Comparison of ENCODE assay signal across 23 cellular contexts in the genomic region with DNA sequence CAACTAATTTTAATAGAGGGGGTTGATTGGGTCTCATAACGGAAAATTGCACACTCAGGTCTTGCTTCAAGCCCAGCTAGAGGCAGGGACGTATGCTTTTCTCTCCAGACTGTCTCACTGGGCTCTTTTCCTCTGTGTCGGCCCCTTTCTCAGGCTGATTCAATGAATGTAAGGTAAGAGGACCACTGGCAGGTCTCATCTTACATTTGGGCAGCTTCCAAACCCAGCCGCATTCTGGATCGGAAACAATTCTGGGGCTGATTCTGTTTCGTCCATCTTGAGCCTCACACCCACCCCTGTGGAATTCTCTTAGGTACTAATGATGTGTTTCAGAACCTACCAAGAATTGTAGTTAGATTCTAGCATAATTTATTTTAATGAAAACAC. TPM values are rescaled to one million over a fixed set of nuclear protein-coding genes. Genes with fewer than 3 reads are reported as not detected.
DNase-seq lines count a peak whose midpoint lies in the region; ATAC-seq and TF ChIP-seq lines count a peak whose summit lies in the region.
"Had no signal": no experiment of that assay in that cellular context is flagged by ENCODE, and none has a peak within 500 bp of the region (broad histone marks: within the 10 kb centered on the region; RNA-seq: fewer than 3 reads in every experiment).

No MANE protein-coding gene starts in this region.

- no peaks in the 10 kb centered on the region for H3K23me2 ChIP-seq in H9 (ENCODE audit: insufficient read length, low read depth, low read length, poor library complexity, severe bottlenecking)

- no peaks in the 10 kb centered on the region for H3K79me2 ChIP-seq in H9 (ENCODE audit: insufficient read depth, low read length)

- H3K4ac ChIP-seq in H9 (ENCODE audit: low read depth, low read length) = no peak overlapping the region

- H3K27me3 Mint-ChIP-seq in H9 (ENCODE audit: low read depth) = no peaks in the 10 kb centered on the region

- no peak for TF ChIP-seq EP300 in ovary (IDR thresholded peaks at IDR 0.05)

- no peaks in the 10 kb centered on the region for H4K20me1 ChIP-seq in H9 (ENCODE audit: control insufficient read depth, insufficient read depth, insufficient read length)

- TF ChIP-seq POLR2A in right lobe of liver (IDR thresholded peaks at IDR 0.05) (no peak), ovary (IDR thresholded peaks at IDR 0.05) (no peak)

- H3K36me3 ChIP-seq in right lobe of liver (no peaks in the 10 kb centered on the region), ovary (no peaks in the 10 kb centered on the region), MG63 (no peaks in the 10 kb centered on the region)

- no peak overlapping the region for H2AK5ac ChIP-seq in H9 (ENCODE audit: insufficient read length, low read length)

- no peak overlapping the region for H3K23ac ChIP-seq in H9 (ENCODE audit: insufficient read length, low read depth, low read length)

- H2BK12ac ChIP-seq in H9 (ENCODE audit: insufficient read length, low read depth, low read length) = no peak overlapping the region

- H2BK120ac ChIP-seq in H9 (ENCODE audit: low read depth, low read length, poor library complexity, severe bottlenecking) = no peak overlapping the region

- peak overlapping the region; percentile 5 to 36 (median 23) for H3K4me3 ChIP-seq in right lobe of liver
- no peak overlapping the region for H3K4me3 ChIP-seq in ovary
- no peak overlapping the region for H3K4me3 ChIP-seq in MG63

- H3K27me3 ChIP-seq in H9 (ENCODE audit: insufficient read depth, low read length) (no peaks in the 10 kb centered on the region), right lobe of liver (no peaks in the 10 kb centered on the region), ovary (no peaks in the 10 kb centered on the region), MG63 (no peaks in the 10 kb centered on the region)

- H4K91ac ChIP-seq in H9 (ENCODE audit: insufficient read length, low read depth, low read length) = no peak overlapping the region

- no peak overlapping the region for H3T11ph ChIP-seq in H9 (ENCODE audit: low read length)

- H3K9me3 ChIP-seq in H9 (ENCODE audit: control insufficient read depth, low read depth, low read length) (no peaks in the 10 kb centered on the region), right lobe of liver (no peaks in the 10 kb centered on the region), ovary (no peaks in the 10 kb centered on the region), MG63 (no peaks in the 10 kb centered on the region)

- no peaks in the 10 kb centered on the region for H3K79me1 ChIP-seq in H9 (ENCODE audit: insufficient read depth, low read depth, low read length, poor library complexity, severe bottlenecking)

- peak overlapping the region; percentile 33 for H2AFZ ChIP-seq in H9 (ENCODE audit: low read length)

- no peak overlapping the region for H3K27ac Mint-ChIP-seq in H9
- H3K27ac Mint-ChIP-seq: CD8-positive, alpha-beta memory T cell; HFFc6 had no signal

- TF ChIP-seq CTCF in H9 (conservative IDR thresholded peaks at IDR 0.05) = no peak
- no peak for TF ChIP-seq CTCF in right lobe of liver (IDR thresholded peaks at IDR 0.05)
- TF ChIP-seq CTCF in ovary (IDR thresholded peaks at IDR 0.05) = no peak

- H3K9ac ChIP-seq in H9 (ENCODE audit: extremely low read depth, insufficient read length, low read length) = no peak overlapping the region

- H3K27ac ChIP-seq in H9 (ENCODE audit: insufficient read length, low read depth, low read length) = no peak overlapping the region
- H3K27ac ChIP-seq in right lobe of liver = peak overlapping the region; percentile 86 to 97 (median 95)
- H3K27ac ChIP-seq in ovary = no peak overlapping the region
- H3K27ac ChIP-seq: RWPE1 had no signal

- no peak overlapping the region for H3K18ac ChIP-seq in H9 (ENCODE audit: insufficient read length, low read depth, low read length)

- intact Hi-C loops in right lobe of liver (cut with DNase I) = no loop called here
- intact Hi-C loops in ovary (cut with DNase I) = no loop called here

- H3K4me1 Mint-ChIP-seq in H9 = peaks cover 38 to 46% of the 10 kb centered on the region in 2 experiments
- H3K4me1 Mint-ChIP-seq: CD8-positive, alpha-beta memory T cell had no signal

- no peak overlapping the region for H4K8ac ChIP-seq in H9 (replicated peaks; ENCODE audit: insufficient read length, low read depth, low read length)

- H2BK15ac ChIP-seq in H9 (ENCODE audit: low read depth, low read length) = no peak overlapping the region

- no peak overlapping the region for H4K5ac ChIP-seq in H9 (ENCODE audit: insufficient read length, low read depth, low read length)

- no peak overlapping the region for H3K4me3 Mint-ChIP-seq in H9
- H3K4me3 Mint-ChIP-seq: CD8-positive, alpha-beta memory T cell; HFFc6 had no signal

- H3K36me3 Mint-ChIP-seq in H9 (ENCODE audit: insufficient read depth in 1 of 3, low read depth in 3 of 3) = peaks cover 0 to 6% (median 5%) of the 10 kb centered on the region in 3 experiments; a peak in 2 of 7 replicates

- H3K14ac ChIP-seq in H9 (ENCODE audit: insufficient read depth, low read length) = no peak overlapping the region

- DNase-seq in H9 = no peak
- peak; percentile 21 for DNase-seq in glomerular visceral epithelial cell (ENCODE audit: extremely low spot score)
- peak in 1 of 3 donors; percentile 51 for DNase-seq in right lobe of liver
- DNase-seq in renal cortical epithelial cell (ENCODE audit: low read depth) = peak; percentile 61
- no peak for DNase-seq in ovary
- DNase-seq in MG63 = no peak
- no peak for DNase-seq in Kasumi-1 (lab: John Stamatoyannopoulos, UW)
- DNase-seq: C1 segment of cervical spinal cord; CD8-positive, alpha-beta memory T cell; EL; GF-D8; H7; HFFc6; KG1; NCI-H1105; NCI-H146; NCI-H2029; NCI-H226; NCI-H510A treated with DMSO at 0.1 percent for 48 hours; NCI-H774; NK-92 treated with Interleukin-12 subunit alpha and Interleukin-12 subunit beta, amount 100 ng/mL, for 24 hours; SIG-M5 had no signal

- H3K4me2 ChIP-seq in H9 (ENCODE audit: insufficient read depth, insufficient read length, low read length) = no peak overlapping the region

- H3K9me3 Mint-ChIP-seq in H9 = peaks cover 0 to 8% of the 10 kb centered on the region in 2 experiments; a peak in 4 of 5 replicates
- H3K9me3 Mint-ChIP-seq: CD8-positive, alpha-beta memory T cell; HFFc6 had no signal

- H3K4me1 ChIP-seq in H9 (ENCODE audit: insufficient read depth, low read length) (no peaks in the 10 kb centered on the region), right lobe of liver (peaks cover 0 to 26% (median 7%) of the 10 kb centered on the region in 4 donors), ovary (ENCODE audit: insufficient read depth) (peaks cover 1% of the 10 kb centered on the region)

- H2BK20ac ChIP-seq in H9 (ENCODE audit: low read depth, low read length, poor library complexity, severe bottlenecking) = no peak overlapping the region

- H3K56ac ChIP-seq in H9 (ENCODE audit: insufficient read length, low read depth, low read length) = no peak overlapping the region

- ATAC-seq in right lobe of liver = peak; percentile 72 to 81 (median 77)

- no CpG with 5 or more reads among the region's 6 CpGs for WGBS in H9 (ENCODE audit: extremely low coverage, insufficient read length, low lambda C conversion rate)
- 29% methylated on average over 6 of the region's 6 CpGs for WGBS in right lobe of liver (ENCODE audit: insufficient coverage, low coverage, low lambda C conversion rate, missing lambda C conversion rate)
- 83 to 95% (median 89%) methylated on average over 6 of the region's 6 CpGs for WGBS in ovary, 3 donors

- H2BK5ac ChIP-seq in H9 (ENCODE audit: insufficient read length, low read length) = no peak overlapping the region

RNA-seq across cellular contexts. Expression of a gene that starts 40.7 kb away (rescaled TPM):
- total RNA-seq in H9 (2021) (not detected in 2 replicates), right lobe of liver (not detected), renal cortical epithelial cell (not detected in 2 replicates), ovary (1 to 10 TPM in 2 of 7 donors, under 1 TPM in 2, not detected in 3; 0.35 to 5.5 (median 0.93) TPM)
- not detected for polyA plus RNA-seq in ovary
- total RNA-seq in MG63 (2014; rRNA removed; shearing (Covaris generic); ENCODE audit: low replicate concordance) = not detected in 2 replicates
- total RNA-seq: CD8-positive, alpha-beta memory T cell; H7; HFFc6 had no signal
- polyA plus RNA-seq: CD8-positive, alpha-beta memory T cell had no signal

Comparison
In these comparisons a context has a peak if more than half of its experiments do, and no peak if none do; other contexts are left out.
1. DNase-seq: peak in glomerular visceral epithelial cell (single experiment) and renal cortical epithelial cell (single experiment); none in H9 (single experiment), ovary (0 of 5), MG63 (single experiment) and Kasumi-1 (0 of 2).
2. H3K27ac ChIP-seq: peak in right lobe of liver (3 of 3); none in H9 (single experiment) and ovary (0 of 2).
3. H3K4me3 ChIP-seq: peak in right lobe of liver (3 of 3); none in ovary (single experiment) and MG63 (single experiment).